ENCODE assay signal across 21 cellular contexts in genomic region chr13:107767119-107767518, GRCh38.
DNase-seq lines count a peak whose midpoint lies in the region; ATAC-seq, FAIRE-seq and TF ChIP-seq lines count a peak whose summit lies in the region.
"Had no signal": no experiment of that assay in that cellular context is flagged by ENCODE, and none has a peak within 500 bp of the region (broad histone marks: within the 10 kb centered on the region; RNA-seq: fewer than 3 reads in every experiment).

No MANE protein-coding gene starts in this region.

- H3K4me1 Mint-ChIP-seq in activated naive CD4-positive, alpha-beta T cell treated with anti-CD3 and anti-CD28 coated beads, Interleukin-2, amount 10 ng/mL, durations not matched to agents 7 days and 5 days: no peaks in the 10 kb centered on the region

- H3K36me3 ChIP-seq in ACC112 (ENCODE audit: insufficient read depth, low read length) (no peaks in the 10 kb centered on the region), tibial nerve (no peaks in the 10 kb centered on the region)
- H3K36me3 ChIP-seq: cardiac muscle cell, lower lobe of right lung had no signal

- H3K4me3 ChIP-seq in ACC112 (ENCODE audit: low read depth, low read length): peak overlapping the region; percentile 68; the same call in 1 of the 2 replicates
- H3K4me3 ChIP-seq in tibial nerve: no peak overlapping the region
- H3K4me3 ChIP-seq: cardiac muscle cell, lower lobe of right lung had no signal

- H3K36me3 Mint-ChIP-seq in activated naive CD4-positive, alpha-beta T cell treated with anti-CD3 and anti-CD28 coated beads, Interleukin-2, amount 10 ng/mL, durations not matched to agents 7 days and 5 days: no peaks in the 10 kb centered on the region
- H3K36me3 Mint-ChIP-seq: activated naive CD8-positive, alpha-beta T cell; natural killer cell treated with Interleukin-12 subunit alpha and Interleukin-12 subunit beta and Interleukin-15 and Interleukin-18, amount 100 ng/mL, for 72 hours had no signal

- FAIRE-seq in islet of Langerhans (lab: Jason Lieb, UNC): peak; percentile 65

- H3K27ac ChIP-seq in ACC112 (ENCODE audit: low read depth, low read length) (peak overlapping the region; percentile 79), tibial nerve (no peak overlapping the region)
- H3K27ac ChIP-seq: cardiac muscle cell, HL-60, lower lobe of right lung had no signal

- peaks cover 14% of the 10 kb centered on the region for H3K79me2 ChIP-seq in ACC112 (ENCODE audit: control insufficient read depth, insufficient read depth, low read length, unreplicated experiment)

- 47 to 53% methylated on average over 3 of the region's 3 CpGs for WGBS in tibial nerve, 2 donors

- no peak for TF ChIP-seq EP300 in tibial nerve (IDR thresholded peaks at IDR 0.05)

- H3K27me3 ChIP-seq in ACC112 (ENCODE audit: insufficient read depth, low read length): no peaks in the 10 kb centered on the region
- H3K27me3 ChIP-seq in tibial nerve: no peaks in the 10 kb centered on the region
- H3K27me3 ChIP-seq: cardiac muscle cell had no signal

- peak overlapping the region; percentile 74 for H2AFZ ChIP-seq in ACC112 (ENCODE audit: low read length, unreplicated experiment)

- H3K9me3 ChIP-seq in tibial nerve: no peaks in the 10 kb centered on the region
- H3K9me3 ChIP-seq: lower lobe of right lung had no signal

- no peak for TF ChIP-seq CTCF in tibial nerve (IDR thresholded peaks at IDR 0.05)

- ATAC-seq in HG03196 (IDR thresholded peaks at IDR 0.05; ENCODE audit: unreplicated experiment): no peak
- ATAC-seq: activated CD4-positive, CD25-positive, alpha-beta regulatory T cell treated with anti-CD3 and anti-CD28 coated beads, Interleukin-2, amount 50 U/mL, for 24 hours; lower lobe of right lung; natural killer cell treated with Interleukin-12 subunit alpha and Interleukin-12 subunit beta and Interleukin-15 and Interleukin-18, amount 100 ng/mL, for 72 hours; Panc1; sciatic nerve had no signal

- TF ChIP-seq POLR2A in tibial nerve (IDR thresholded peaks at IDR 0.05): no peak

- H3K9me3 Mint-ChIP-seq in activated naive CD4-positive, alpha-beta T cell treated with anti-CD3 and anti-CD28 coated beads, Interleukin-2, amount 10 ng/mL, durations not matched to agents 7 days and 5 days: peaks cover 2% of the 10 kb centered on the region
- H3K9me3 Mint-ChIP-seq: H9 had no signal

- CTCF ChIA-PET in activated naive CD4-positive, alpha-beta T cell treated with anti-CD3 and anti-CD28 coated beads, Interleukin-2, amount 10 ng/mL, durations not matched to agents 7 days and 5 days (lab: Charles Lee): no interaction called here

- H3K27me3 Mint-ChIP-seq in activated naive CD4-positive, alpha-beta T cell treated with anti-CD3 and anti-CD28 coated beads, Interleukin-2, amount 10 ng/mL, durations not matched to agents 7 days and 5 days: no peaks in the 10 kb centered on the region
- H3K27me3 Mint-ChIP-seq: activated naive CD8-positive, alpha-beta T cell; natural killer cell treated with Interleukin-12 subunit alpha and Interleukin-12 subunit beta and Interleukin-15 and Interleukin-18, amount 100 ng/mL, for 72 hours had no signal

- H3K4me3 Mint-ChIP-seq in activated naive CD4-positive, alpha-beta T cell treated with anti-CD3 and anti-CD28 coated beads, Interleukin-2, amount 10 ng/mL, durations not matched to agents 7 days and 5 days: no peak overlapping the region
- H3K4me3 Mint-ChIP-seq: activated naive CD8-positive, alpha-beta T cell; H9; natural killer cell treated with Interleukin-12 subunit alpha and Interleukin-12 subunit beta and Interleukin-15 and Interleukin-18, amount 100 ng/mL, for 72 hours had no signal

- DNase-seq in HK-2 (ENCODE audit: unreplicated experiment) (peak; percentile 1), NCI-H774 (lab: John Stamatoyannopoulos, UW) (peak; percentile 71), tibial nerve (ENCODE audit: low spot score in 2 of 2) (no peak)
- no peak for DNase-seq in activated CD4-positive, alpha-beta T cell treated with anti-CD3 and anti-CD28 coated beads, Interleukin-2, amount 50 U/mL, for 4 hours
- DNase-seq in activated naive CD4-positive, alpha-beta T cell treated with anti-CD3 and anti-CD28 coated beads, Interleukin-2, amount 10 ng/mL, durations not matched to agents 7 days and 5 days: no peak
- DNase-seq: activated CD8-positive, alpha-beta memory T cell treated with anti-CD3 and anti-CD28 coated beads, Interleukin-2, amount 50 U/mL, for 48 hours; effector CD8-positive, alpha-beta T cell; H9; lower lobe of right lung; stimulated activated CD4-positive, alpha-beta T cell treated with anti-CD3 and anti-CD28 coated beads, Interleukin-4, amount 100 ng/mL, for 24 hours; T-helper 1 cell had no signal

- H3K27ac Mint-ChIP-seq in activated naive CD4-positive, alpha-beta T cell treated with anti-CD3 and anti-CD28 coated beads, Interleukin-2, amount 10 ng/mL, durations not matched to agents 7 days and 5 days: no peak overlapping the region
- H3K27ac Mint-ChIP-seq: activated naive CD8-positive, alpha-beta T cell; H9; natural killer cell treated with Interleukin-12 subunit alpha and Interleukin-12 subunit beta and Interleukin-15 and Interleukin-18, amount 100 ng/mL, for 72 hours had no signal

- H3K4me1 ChIP-seq in ACC112 (ENCODE audit: control insufficient read depth, insufficient read depth, low read length, unreplicated experiment): peaks cover 22% of the 10 kb centered on the region
- H3K4me1 ChIP-seq in tibial nerve: no peaks in the 10 kb centered on the region
- H3K4me1 ChIP-seq: lower lobe of right lung had no signal

Comparison
In these comparisons a context has a peak if more than half of its experiments do, and no peak if none do; other contexts are left out.
1. DNase-seq: peak in HK-2 (single experiment) and NCI-H774 (single experiment); none in activated CD4-positive, alpha-beta T cell treated with anti-CD3 and anti-CD28 coated beads, Interleukin-2, amount 50 U/mL, for 4 hours (0 of 2), tibial nerve (0 of 2) and activated naive CD4-positive, alpha-beta T cell treated with anti-CD3 and anti-CD28 coated beads, Interleukin-2, amount 10 ng/mL, durations not matched to agents 7 days and 5 days (single experiment).